In genomic region chr1:10680487-10680886, GRCh38 we compare ENCODE assay signal across 1 cellular context.
A peak's percentile ranks its signal among the peaks of the same experiment; 100 is the strongest.
TF ChIP-seq lines count a peak whose summit lies in the region.

No MANE protein-coding gene starts in this region.

TF ChIP-seq in HepG2, 621 proteins besides CTCF, POLR2A, EP300 and RAD21 (continued from another document and continues in another):
- TF ChIP-seq BORCS8-MEF2B (CRISPR knock-in tag; IDR thresholded peaks at IDR 0.05) (no peak), PRDM15 (CRISPR knock-in tag; IDR thresholded peaks at IDR 0.05) (no peak), CSRNP1 (CRISPR knock-in tag; IDR thresholded peaks at IDR 0.05) (no peak), BRD4 (CRISPR knock-in tag; IDR thresholded peaks at IDR 0.05) (no peak), ZFP41 (CRISPR knock-in tag; IDR thresholded peaks at IDR 0.05; ENCODE audit: borderline replicate concordance) (no peak), FOXC1 (CRISPR knock-in tag; IDR thresholded peaks at IDR 0.05; ENCODE audit: borderline replicate concordance) (no peak), RFX1 (IDR thresholded peaks at IDR 0.05) (no peak), ZBTB42 (CRISPR knock-in tag; IDR thresholded peaks at IDR 0.05) (no peak), ZNF780A (CRISPR knock-in tag; IDR thresholded peaks at IDR 0.05) (no peak), TRIM24 (CRISPR knock-in tag; IDR thresholded peaks at IDR 0.05) (no peak), ZNF441 (CRISPR knock-in tag; IDR thresholded peaks at IDR 0.05; ENCODE audit: borderline replicate concordance) (no peak), ZSCAN31 (CRISPR knock-in tag; IDR thresholded peaks at IDR 0.05; ENCODE audit: low read depth) (no peak), MLXIP (CRISPR knock-in tag; IDR thresholded peaks at IDR 0.05; ENCODE audit: borderline replicate concordance) (no peak), ZNF678 (CRISPR knock-in tag; IDR thresholded peaks at IDR 0.05) (no peak), ZFAT (CRISPR knock-in tag; conservative IDR thresholded peaks at IDR 0.05) (no peak), ZBTB38 (CRISPR knock-in tag; IDR thresholded peaks at IDR 0.05) (0 out of 2 replicates have a peak, but pooled peaks have one; percentile 17), NFE2L2 (IDR thresholded peaks at IDR 0.05; ENCODE audit: low read length) (no peak), MAFK (conservative IDR thresholded peaks at IDR 0.05 in 1 of 2, IDR thresholded peaks at IDR 0.05 in 1 of 2; ENCODE audit: low read length in 2 of 2) (no peak), KLF15 (CRISPR knock-in tag; IDR thresholded peaks at IDR 0.05; ENCODE audit: borderline replicate concordance) (no peak), ZNF142 (CRISPR knock-in tag; IDR thresholded peaks at IDR 0.05) (no peak), ZNF784 (CRISPR knock-in tag; IDR thresholded peaks at IDR 0.05; ENCODE audit: borderline replicate concordance) (no peak), SMC3 (IDR thresholded peaks at IDR 0.05; ENCODE audit: low read length) (no peak), ZNF121 (CRISPR knock-in tag; IDR thresholded peaks at IDR 0.05) (no peak), SMAD1 (CRISPR knock-in tag; IDR thresholded peaks at IDR 0.05; ENCODE audit: borderline replicate concordance, low read depth) (no peak), ZNF558 (CRISPR knock-in tag; IDR thresholded peaks at IDR 0.05; ENCODE audit: borderline replicate concordance) (no peak), ZNF562 (CRISPR knock-in tag; IDR thresholded peaks at IDR 0.05; ENCODE audit: borderline replicate concordance) (no peak), ZNF24 (IDR thresholded peaks at IDR 0.05) (no peak), ZNF891 (CRISPR knock-in tag; IDR thresholded peaks at IDR 0.05) (no peak), ISX (CRISPR knock-in tag; conservative IDR thresholded peaks at IDR 0.05) (no peak), ZNF552 (CRISPR knock-in tag; IDR thresholded peaks at IDR 0.05; ENCODE audit: borderline replicate concordance) (no peak), RFXAP (CRISPR knock-in tag; IDR thresholded peaks at IDR 0.05; ENCODE audit: borderline replicate concordance) (no peak), JUNB (CRISPR knock-in tag; IDR thresholded peaks at IDR 0.05; ENCODE audit: borderline replicate concordance) (no peak), THAP8 (CRISPR knock-in tag; IDR thresholded peaks at IDR 0.05; ENCODE audit: borderline replicate concordance) (no peak), SMYD3 (CRISPR knock-in tag; IDR thresholded peaks at IDR 0.05) (no peak), ZNF572 (CRISPR knock-in tag; IDR thresholded peaks at IDR 0.05) (no peak), ARNT2 (CRISPR knock-in tag; IDR thresholded peaks at IDR 0.05; ENCODE audit: low read depth) (no peak), SP5 (CRISPR knock-in tag; IDR thresholded peaks at IDR 0.05; ENCODE audit: borderline replicate concordance, low read depth) (no peak), STAT5B (CRISPR knock-in tag; IDR thresholded peaks at IDR 0.05) (no peak), KLF12 (CRISPR knock-in tag; IDR thresholded peaks at IDR 0.05; ENCODE audit: borderline replicate concordance) (no peak), TP53 (CRISPR knock-in tag; conservative IDR thresholded peaks at IDR 0.05) (no peak), SRSF1 (optimal IDR thresholded peaks at IDR 0.05; ENCODE audit: low read depth, low read length) (no peak), MYC (CRISPR knock-in tag; IDR thresholded peaks at IDR 0.05; ENCODE audit: borderline replicate concordance) (0 out of 2 replicates have a peak, but pooled peaks have one; percentile 27), ZBTB4 (CRISPR knock-in tag; IDR thresholded peaks at IDR 0.05; ENCODE audit: borderline replicate concordance) (no peak), SPEN (CRISPR knock-in tag; IDR thresholded peaks at IDR 0.05; ENCODE audit: low read depth) (no peak), TBP (CRISPR knock-in tag; IDR thresholded peaks at IDR 0.05) (no peak), GATAD1 (CRISPR knock-in tag; IDR thresholded peaks at IDR 0.05) (no peak), KDM2A (CRISPR knock-in tag; IDR thresholded peaks at IDR 0.05; ENCODE audit: borderline replicate concordance, low read depth) (peak; percentile 35; the same call in 1 of the 2 replicates), ZNF484 (CRISPR knock-in tag; IDR thresholded peaks at IDR 0.05; ENCODE audit: borderline replicate concordance, low read depth) (no peak), ZNF7 (CRISPR knock-in tag; IDR thresholded peaks at IDR 0.05) (no peak), ZNF816 (CRISPR knock-in tag; IDR thresholded peaks at IDR 0.05; ENCODE audit: borderline replicate concordance) (no peak), ZFP1 (CRISPR knock-in tag; IDR thresholded peaks at IDR 0.05) (no peak), ZNF670 (CRISPR knock-in tag; IDR thresholded peaks at IDR 0.05; ENCODE audit: borderline replicate concordance) (no peak), ZNF264 (CRISPR knock-in tag; IDR thresholded peaks at IDR 0.05) (no peak), TBX2 (CRISPR knock-in tag; IDR thresholded peaks at IDR 0.05; ENCODE audit: borderline replicate concordance) (no peak)
